In the genomic region with DNA sequence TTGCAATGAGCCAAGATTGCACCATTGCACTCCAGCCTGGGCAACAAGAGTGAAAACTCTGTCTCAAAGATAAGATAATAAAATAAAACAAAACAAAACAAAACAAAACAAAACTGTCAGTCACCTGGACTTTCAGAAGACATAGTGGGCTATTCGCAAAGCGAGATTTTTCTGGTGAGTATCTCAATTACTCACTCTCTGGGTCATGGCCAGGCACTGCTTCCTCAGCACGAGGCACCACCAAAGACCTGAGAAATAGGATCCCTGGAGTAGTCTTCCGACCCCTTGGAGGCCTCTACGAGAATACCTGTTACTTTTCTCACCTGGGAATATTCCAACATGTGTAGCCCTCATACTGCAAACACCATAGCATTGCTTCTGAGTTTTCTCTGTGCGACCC, we compare ENCODE assay signal across 19 cellular contexts.
DNase-seq lines count a peak whose midpoint lies in the region; ATAC-seq and TF ChIP-seq lines count a peak whose summit lies in the region.
"Had no signal": no experiment of that assay in that cellular context is flagged by ENCODE, and none has a peak within 500 bp of the region (broad histone marks: within the 10 kb centered on the region; RNA-seq: fewer than 3 reads in every experiment).

No MANE protein-coding gene starts in this region.

- no peaks in the 10 kb centered on the region for H3K9me3 Mint-ChIP-seq in effector memory CD8-positive, alpha-beta T cell
- H3K9me3 Mint-ChIP-seq: activated naive CD4-positive, alpha-beta T cell treated with anti-CD3 and anti-CD28 coated beads, Interleukin-2, amount 50 U/mL, for 24 hours had no signal

- H3K4me3 ChIP-seq in PC-3 (ENCODE audit: low read length) (no peak overlapping the region), cardiac fibroblast (replicated peaks in 1 of 2; ENCODE audit: low read depth in 2 of 2, low read length in 2 of 2) (no peak overlapping the region), colonic mucosa (no peak overlapping the region)
- H3K4me3 ChIP-seq: esophagus muscularis mucosa, GM12878 had no signal

- no peak overlapping the region for H3K27ac Mint-ChIP-seq in effector memory CD8-positive, alpha-beta T cell
- H3K27ac Mint-ChIP-seq: activated naive CD4-positive, alpha-beta T cell treated with anti-CD3 and anti-CD28 coated beads, Interleukin-2, amount 50 U/mL, for 24 hours had no signal

- H3K9ac ChIP-seq in PC-3 (ENCODE audit: low read length) (peak overlapping the region; percentile 46; the same call in 1 of the 2 replicates), colonic mucosa (ENCODE audit: low read depth in 2 of 2, low read length in 2 of 2) (no peak overlapping the region)
- H3K9ac ChIP-seq: KMS-11 had no signal

- H3K36me3 ChIP-seq in PC-3 (ENCODE audit: low read depth, low read length): no peaks in the 10 kb centered on the region
- H3K36me3 ChIP-seq in colonic mucosa: no peaks in the 10 kb centered on the region
- H3K36me3 ChIP-seq: esophagus muscularis mucosa had no signal

- H3K27me3 ChIP-seq in PC-3 (ENCODE audit: low read length): no peaks in the 10 kb centered on the region
- no peaks in the 10 kb centered on the region for H3K27me3 ChIP-seq in colonic mucosa

- BruUV-seq in PC-3 (replicated peaks; lab: Mats Ljungman, UMichigan): no TSS peak

- intact Hi-C loops in PC-3 (cut with micrococcal nuclease) (no loop called here), colonic mucosa (cut with DNase I) (no loop called here)

- no peaks in the 10 kb centered on the region for H3K9me2 ChIP-seq in PC-3 (replicated peaks; ENCODE audit: low read length)

- no peaks in the 10 kb centered on the region for H3K79me2 ChIP-seq in PC-3 (ENCODE audit: low read length)

- H3K9me3 ChIP-seq in PC-3 (ENCODE audit: low read length) (no peaks in the 10 kb centered on the region), colonic mucosa (no peaks in the 10 kb centered on the region)
- H3K9me3 ChIP-seq: Caco-2, esophagus muscularis mucosa had no signal

- DNase-seq in EH (ENCODE audit: low read depth) (peak; percentile 78), PC-3 (peak; percentile 64), cardiac fibroblast (ENCODE audit: low read depth in 2 of 2) (peak; percentile 63 to 82), myocyte (ENCODE audit: low read depth) (peak; percentile 46), colonic mucosa (no peak), GM20000 (ENCODE audit: low spot score) (no peak), HuH-7.5 (ENCODE audit: low spot score) (no peak)
- no peak for DNase-seq in effector memory CD8-positive, alpha-beta T cell
- DNase-seq: AML-193; Caco-2; NCI-H1105 treated with DMSO at 0.1 percent for 48 hours; NCI-H748 treated with DMSO at 0.1 percent for 48 hours; stimulated activated CD4-positive, alpha-beta T cell treated with anti-CD3 and anti-CD28 coated beads, Interleukin-4, amount 100 ng/mL, for 1 hour; SW 1271 had no signal

- peaks cover 4 to 14% of the 10 kb centered on the region in 2 donors for H3K4me1 Mint-ChIP-seq in effector memory CD8-positive, alpha-beta T cell (ENCODE audit: low read depth in 2 of 2)
- H3K4me1 Mint-ChIP-seq: activated naive CD4-positive, alpha-beta T cell treated with anti-CD3 and anti-CD28 coated beads, Interleukin-2, amount 50 U/mL, for 24 hours had no signal

- H2AFZ ChIP-seq in PC-3 (ENCODE audit: low read length): peak overlapping the region; percentile 53; the same call in 1 of the 2 replicates

- POLR2A ChIA-PET in PC-3 (lab: Charles Lee; ENCODE audit: unreplicated experiment): no interaction called here

- TF ChIP-seq CTCF in PC-3 (conservative IDR thresholded peaks at IDR 0.05; ENCODE audit: low read depth, low read length) (no peak), cardiac fibroblast (IDR thresholded peaks at IDR 0.05; ENCODE audit: low read depth, low read length) (no peak), colonic mucosa (IDR thresholded peaks at IDR 0.05) (no peak), GM20000 (IDR thresholded peaks at IDR 0.05; ENCODE audit: extremely low read depth, missing control alignments) (no peak)

- peaks cover 2% of the 10 kb centered on the region for H3K36me3 Mint-ChIP-seq in effector memory CD8-positive, alpha-beta T cell (ENCODE audit: insufficient read depth)
- H3K36me3 Mint-ChIP-seq: activated naive CD4-positive, alpha-beta T cell treated with anti-CD3 and anti-CD28 coated beads, Interleukin-2, amount 50 U/mL, for 24 hours had no signal

- peaks cover 24% of the 10 kb centered on the region for H3K4me1 ChIP-seq in PC-3 (ENCODE audit: insufficient read depth, low read length)
- no peaks in the 10 kb centered on the region for H3K4me1 ChIP-seq in colonic mucosa
- H3K4me1 ChIP-seq: Caco-2 had no signal

- peaks cover 57 to 82% of the 10 kb centered on the region in 2 donors for H3K27me3 Mint-ChIP-seq in effector memory CD8-positive, alpha-beta T cell

- CTCF ChIA-PET in PC-3 (lab: Charles Lee): no interaction called here

- H3K27ac ChIP-seq in PC-3 (ENCODE audit: low read length) (peak overlapping the region; percentile 80), colonic mucosa (no peak overlapping the region)
- H3K27ac ChIP-seq: esophagus muscularis mucosa, KMS-11 had no signal

- no peaks in the 10 kb centered on the region for H3F3A ChIP-seq in PC-3 (ENCODE audit: low read length, unreplicated experiment)

- peak overlapping the region; percentile 57; the same call in 1 of the 2 replicates for H3K4me2 ChIP-seq in PC-3 (ENCODE audit: low read length)
- H3K4me2 ChIP-seq: KMS-11 had no signal

- no peak overlapping the region for H3K4me3 Mint-ChIP-seq in effector memory CD8-positive, alpha-beta T cell
- H3K4me3 Mint-ChIP-seq: activated naive CD4-positive, alpha-beta T cell treated with anti-CD3 and anti-CD28 coated beads, Interleukin-2, amount 50 U/mL, for 24 hours had no signal

- H4K20me1 ChIP-seq in PC-3 (ENCODE audit: low read length): no peaks in the 10 kb centered on the region

- peak; percentile 45 for ATAC-seq in PC-3
- ATAC-seq in effector memory CD8-positive, alpha-beta T cell (replicated peaks): no peak
- ATAC-seq: GM12878, Panc1 had no signal

Comparison
In these comparisons a context has a peak if more than half of its experiments do, and no peak if none do; other contexts are left out.
1. DNase-seq: peak in EH (single experiment), PC-3 (single experiment), cardiac fibroblast (2 of 2) and myocyte (single experiment); none in colonic mucosa (single experiment), GM20000 (single experiment), HuH-7.5 (single experiment) and effector memory CD8-positive, alpha-beta T cell (0 of 3).